ENCODE assay signal across 25 cellular contexts in genomic region chr7:82154728-82155127, GRCh38.
"Had no signal": no experiment of that assay in that cellular context is flagged by ENCODE, and none has a peak within 500 bp of the region (broad histone marks: within the 10 kb centered on the region; RNA-seq: fewer than 3 reads in every experiment).

No MANE protein-coding gene starts in this region.

- H3K9me3 ChIP-seq: left lung, lower lobe of right lung, ovary, right atrium auricular region, suprapubic skin, thoracic aorta, tibial artery, uterus had no signal

- ATAC-seq: left colon; left lung; lower lobe of right lung; natural killer cell; sciatic nerve; stimulated activated effector memory CD8-positive, alpha-beta T cell treated with anti-CD3 and anti-CD28 coated beads, Interleukin-12 subunit alpha, Interleukin-12 subunit beta, amount 100 ng/mL, for 72 hours had no signal

- H3K4me1 Mint-ChIP-seq: immature natural killer cell; mesothelial cell of epicardium; naive B cell; natural killer cell; stimulated activated effector memory CD8-positive, alpha-beta T cell treated with anti-CD3 and anti-CD28 coated beads, Interleukin-12 subunit alpha, Interleukin-12 subunit beta, amount 100 ng/mL, for 72 hours had no signal

- H3K27me3 Mint-ChIP-seq: naive B cell; progenitor cell of endocrine pancreas; stimulated activated naive CD8-positive, alpha-beta T cell treated with anti-CD3 and anti-CD28 coated beads, Interleukin-15, Interleukin-2, amounts not matched to agents 100 ng/mL and 50 ng/mL, for 24 hours had no signal

- H3K9me3 Mint-ChIP-seq: stimulated activated naive CD8-positive, alpha-beta T cell treated with anti-CD3 and anti-CD28 coated beads, Interleukin-15, Interleukin-2, amounts not matched to agents 100 ng/mL and 50 ng/mL, for 24 hours had no signal

- H3K4me3 Mint-ChIP-seq: immature natural killer cell; mesothelial cell of epicardium; naive B cell; natural killer cell; stimulated activated effector memory CD8-positive, alpha-beta T cell treated with anti-CD3 and anti-CD28 coated beads, Interleukin-12 subunit alpha, Interleukin-12 subunit beta, amount 100 ng/mL, for 72 hours; stimulated activated naive CD8-positive, alpha-beta T cell treated with anti-CD3 and anti-CD28 coated beads, Interleukin-15, Interleukin-2, amounts not matched to agents 100 ng/mL and 50 ng/mL, for 24 hours had no signal

- H3K27ac Mint-ChIP-seq: immature natural killer cell; mesothelial cell of epicardium; naive B cell; natural killer cell; progenitor cell of endocrine pancreas; stimulated activated effector memory CD8-positive, alpha-beta T cell treated with anti-CD3 and anti-CD28 coated beads, Interleukin-12 subunit alpha, Interleukin-12 subunit beta, amount 100 ng/mL, for 72 hours; stimulated activated naive CD8-positive, alpha-beta T cell treated with anti-CD3 and anti-CD28 coated beads, Interleukin-15, Interleukin-2, amounts not matched to agents 100 ng/mL and 50 ng/mL, for 24 hours had no signal

- H3K36me3 Mint-ChIP-seq: immature natural killer cell; mesothelial cell of epicardium; naive B cell; natural killer cell; stimulated activated effector memory CD8-positive, alpha-beta T cell treated with anti-CD3 and anti-CD28 coated beads, Interleukin-12 subunit alpha, Interleukin-12 subunit beta, amount 100 ng/mL, for 72 hours had no signal

- DNase-seq: hypothalamus; immature natural killer cell; kidney; left colon; left lung; lower lobe of right lung; mammary epithelial cell; mesendoderm; naive B cell; natural killer cell; ovary; stimulated activated CD4-positive, alpha-beta T cell treated with anti-CD3 and anti-CD28 coated beads, Interleukin-12 subunit alpha, Interleukin-12 subunit beta, amount 100 ng/mL, for 4 hours; stimulated activated CD4-positive, alpha-beta T cell treated with anti-CD3 and anti-CD28 coated beads, Interleukin-4, amount 100 ng/mL, for 24 hours; stimulated activated naive CD4-positive, alpha-beta T cell; tibial artery; trophoblast cell; uterus had no signal
